16 cellular contexts compared by ENCODE assay signal in genomic region chr13:29140277-29140676, GRCh38.
A peak's percentile ranks its signal among the peaks of the same experiment; 100 is the strongest.
DNase-seq lines count a peak whose midpoint lies in the region; ATAC-seq lines count a peak whose summit lies in the region.
"Had no signal": no experiment of that assay in that cellular context is flagged by ENCODE, and none has a peak within 500 bp of the region (broad histone marks: within the 10 kb centered on the region; RNA-seq: fewer than 3 reads in every experiment).

No MANE protein-coding gene starts in this region.

- ATAC-seq in left cardiac atrium: peak; percentile 81 to 86
- ATAC-seq in GM21619 (IDR thresholded peaks at IDR 0.05; ENCODE audit: unreplicated experiment): no peak
- ATAC-seq in HG03571 (IDR thresholded peaks at IDR 0.05; ENCODE audit: unreplicated experiment): no peak

- no peaks in the 10 kb centered on the region for H3K36me3 Mint-ChIP-seq in activated CD4-positive, alpha-beta memory T cell treated with anti-CD3 and anti-CD28 coated beads for 36 hours

- H3K9me3 ChIP-seq in BLaER1 treated with 17β-estradiol and CSF1 and Interleukin-3, amounts not matched to agents 10 nM and 100 nM (replicated peaks in 1 of 11): peaks cover 0 to 16% (median 4%) of the 10 kb centered on the region in 11 experiments; a peak in 8 of 22 replicates
- H3K9me3 ChIP-seq: SJSA1 had no signal

- no peak overlapping the region for H3K9ac ChIP-seq in BLaER1 treated with 17β-estradiol and CSF1 and Interleukin-3, amounts not matched to agents 10 nM and 100 nM
- H3K9ac ChIP-seq in rectal smooth muscle tissue (ENCODE audit: low read length): no peak overlapping the region

- DNase-seq in SW 1271 (lab: John Stamatoyannopoulos, UW) (peak; percentile 66 to 73), left cardiac atrium (peak; percentile 29), ureter (ENCODE audit: low spot score) (no peak)
- no peak for DNase-seq in activated CD4-positive, alpha-beta memory T cell treated with anti-CD3 and anti-CD28 coated beads for 36 hours
- DNase-seq: activated T-cell treated with anti-CD3 and anti-CD28 coated beads, Interleukin-2, amount 50 U/mL, for 24 hours; endodermal cell; NCI-H1417 treated with DMSO at 0.1 percent for 48 hours; NCI-H82; nephron progenitor cell; stimulated activated CD4-positive, alpha-beta T cell treated with anti-CD3 and anti-CD28 coated beads, Interleukin-12 subunit alpha, Interleukin-12 subunit beta, amount 100 ng/mL, for 4 hours had no signal

- no peaks in the 10 kb centered on the region for H3K27me3 ChIP-seq in BLaER1 treated with 17β-estradiol and CSF1 and Interleukin-3, amounts not matched to agents 10 nM and 100 nM
- H3K27me3 ChIP-seq in rectal smooth muscle tissue (ENCODE audit: control insufficient read depth, insufficient read depth, low read length): no peaks in the 10 kb centered on the region
- H3K27me3 ChIP-seq: SJSA1 had no signal

- H3K27me3 Mint-ChIP-seq in activated CD4-positive, alpha-beta memory T cell treated with anti-CD3 and anti-CD28 coated beads for 36 hours: no peaks in the 10 kb centered on the region

- H3K4me3 Mint-ChIP-seq in activated CD4-positive, alpha-beta memory T cell treated with anti-CD3 and anti-CD28 coated beads for 36 hours: no peak overlapping the region
- H3K4me3 Mint-ChIP-seq: activated T-cell treated with anti-CD3 and anti-CD28 coated beads, Interleukin-2, amount 50 U/mL, for 24 hours; B cell; endodermal cell; nephron progenitor cell had no signal

- CTCF ChIA-PET in activated CD4-positive, alpha-beta memory T cell treated with anti-CD3 and anti-CD28 coated beads for 36 hours (lab: Charles Lee): no interaction called here

- peaks cover 9% of the 10 kb centered on the region for H3K9me3 Mint-ChIP-seq in activated CD4-positive, alpha-beta memory T cell treated with anti-CD3 and anti-CD28 coated beads for 36 hours

- no peak overlapping the region for H3K27ac Mint-ChIP-seq in activated CD4-positive, alpha-beta memory T cell treated with anti-CD3 and anti-CD28 coated beads for 36 hours
- H3K27ac Mint-ChIP-seq: activated T-cell treated with anti-CD3 and anti-CD28 coated beads, Interleukin-2, amount 50 U/mL, for 24 hours; B cell; endodermal cell; nephron progenitor cell had no signal

- peaks cover 5 to 23% (median 12%) of the 10 kb centered on the region in 10 experiments; a peak in 17 of 20 replicates for H3K4me1 ChIP-seq in BLaER1 treated with 17β-estradiol and CSF1 and Interleukin-3, amounts not matched to agents 10 nM and 100 nM
- H3K4me1 ChIP-seq in rectal smooth muscle tissue (ENCODE audit: control insufficient read depth, insufficient read depth, low read length): peaks cover 5% of the 10 kb centered on the region
- H3K4me1 ChIP-seq: SJSA1 had no signal

- intact Hi-C loops in left cardiac atrium (cut with DNase I): no loop called here
- intact Hi-C loops in activated CD4-positive, alpha-beta memory T cell treated with anti-CD3 and anti-CD28 coated beads for 36 hours (cut with micrococcal nuclease): no loop called here

- H3K36me3 ChIP-seq in BLaER1 treated with 17β-estradiol and CSF1 and Interleukin-3, amounts not matched to agents 10 nM and 100 nM: no peaks in the 10 kb centered on the region
- no peaks in the 10 kb centered on the region for H3K36me3 ChIP-seq in rectal smooth muscle tissue (ENCODE audit: control insufficient read depth, insufficient read depth, low read length)
- H3K36me3 ChIP-seq: SJSA1 had no signal

- no peaks in the 10 kb centered on the region for H4K20me1 ChIP-seq in BLaER1 treated with 17β-estradiol and CSF1 and Interleukin-3, amounts not matched to agents 10 nM and 100 nM

- no peaks in the 10 kb centered on the region for H3K4me1 Mint-ChIP-seq in activated CD4-positive, alpha-beta memory T cell treated with anti-CD3 and anti-CD28 coated beads for 36 hours (ENCODE audit: low read depth)
- H3K4me1 Mint-ChIP-seq: B cell, endodermal cell, nephron progenitor cell had no signal

- H3K4me2 ChIP-seq in BLaER1 treated with 17β-estradiol and CSF1 and Interleukin-3, amounts not matched to agents 10 nM and 100 nM: peak overlapping the region in 10 of 11 experiments; percentile 4 to 75 (median 28); a peak in 17 of 22 replicates

- no peak overlapping the region for H3K4me3 ChIP-seq in BLaER1 treated with 17β-estradiol and CSF1 and Interleukin-3, amounts not matched to agents 10 nM and 100 nM
- no peak overlapping the region for H3K4me3 ChIP-seq in rectal smooth muscle tissue (ENCODE audit: low read length)
- H3K4me3 ChIP-seq: SJSA1 had no signal

- no peak overlapping the region for H3K27ac ChIP-seq in BLaER1 treated with 17β-estradiol and CSF1 and Interleukin-3, amounts not matched to agents 10 nM and 100 nM
- peak overlapping the region; percentile 78 for H3K27ac ChIP-seq in rectal smooth muscle tissue (ENCODE audit: low read depth, low read length)
- H3K27ac ChIP-seq: SJSA1 had no signal

- POLR2A ChIA-PET in activated CD4-positive, alpha-beta memory T cell treated with anti-CD3 and anti-CD28 coated beads for 36 hours (lab: Charles Lee): no interaction called here

Comparison
In these comparisons a context has a peak if more than half of its experiments do, and no peak if none do; other contexts are left out.
1. DNase-seq: peak in SW 1271 (2 of 2) and left cardiac atrium (single experiment); none in ureter (single experiment) and activated CD4-positive, alpha-beta memory T cell treated with anti-CD3 and anti-CD28 coated beads for 36 hours (single experiment).
2. ATAC-seq: peak in left cardiac atrium (2 of 2); none in GM21619 (single experiment) and HG03571 (single experiment).